ENCODE assay signal across 26 cellular contexts in the genomic region with DNA sequence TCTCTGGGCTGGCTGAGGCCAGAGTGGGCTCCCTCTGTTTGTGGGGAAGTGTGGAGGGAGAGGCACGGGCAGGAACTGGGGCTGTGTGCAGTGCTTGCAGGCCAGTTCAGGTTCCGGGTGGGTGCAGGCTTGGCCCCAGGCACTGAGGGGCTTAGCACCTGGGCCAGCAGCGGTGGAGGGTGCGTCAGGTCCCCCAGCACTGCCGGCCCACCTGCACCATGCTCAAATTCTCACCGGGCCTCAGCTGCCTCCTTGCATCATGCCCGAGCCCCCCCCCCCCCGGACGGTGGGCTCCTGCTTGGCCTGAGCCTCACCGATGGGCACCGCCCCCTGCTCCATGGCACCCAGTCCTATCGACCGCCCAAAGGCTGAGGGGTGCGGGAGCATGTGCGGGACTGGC.
"Had no signal": no experiment of that assay in that cellular context is flagged by ENCODE, and none has a peak within 500 bp of the region (broad histone marks: within the 10 kb centered on the region; RNA-seq: fewer than 3 reads in every experiment).

No MANE protein-coding gene starts in this region.

- H3K27me3 ChIP-seq: testis, thyroid gland, upper lobe of left lung, upper lobe of right lung, vagina had no signal

- H3K9me3 ChIP-seq: stomach, suprapubic skin, testis, thoracic aorta, thyroid gland, tibial artery, tibial nerve, transverse colon, upper lobe of left lung, upper lobe of right lung, uterus, vagina had no signal

- H3K27ac ChIP-seq: stomach, suprapubic skin, testis, thoracic aorta, thyroid gland, tibial artery, tibial nerve, transverse colon, upper lobe of left lung, upper lobe of right lung, uterus, vagina had no signal

- H3K4me1 ChIP-seq: stomach, testis, thyroid gland, tibial artery, tibial nerve, transverse colon, upper lobe of left lung, upper lobe of right lung, uterus, vagina had no signal

- H3K4me3 ChIP-seq: stomach, suprapubic skin, testis, thoracic aorta, thyroid gland, tibial artery, tibial nerve, transverse colon, upper lobe of left lung, upper lobe of right lung, uterus, vagina had no signal

- ATAC-seq: stimulated activated effector memory CD8-positive, alpha-beta T cell treated with anti-CD3 and anti-CD28 coated beads, Interleukin-12 subunit alpha, Interleukin-12 subunit beta, amount 100 ng/mL, for 72 hours; stimulated activated memory B cell treated with anti-CD40 and anti-IgM and Interleukin-4, amounts not matched to agents 10 μg/mL and 1 μg/mL and 100 μg/mL, for 72 hours; stimulated activated naive B cell treated with anti-CD40 and anti-IgM and Interleukin-4, amounts not matched to agents 10 μg/mL and 1 μg/mL and 100 μg/mL, for 72 hours; stimulated activated naive CD8-positive, alpha-beta T cell treated with anti-CD3 and anti-CD28 coated beads, Interleukin-15, amount 100 ng/mL, for 72 hours; stimulated activated naive CD8-positive, alpha-beta T cell treated with anti-CD3 and anti-CD28 coated beads, Interleukin-15, Interleukin-2, amounts not matched to agents 100 U/mL and 50 U/mL, for 24 hours; upper lobe of right lung had no signal

- H3K36me3 ChIP-seq: stomach, suprapubic skin, thoracic aorta, thyroid gland, tibial artery, tibial nerve, transverse colon, upper lobe of left lung, upper lobe of right lung, uterus, vagina had no signal

- DNase-seq: stimulated activated CD4-positive, alpha-beta T cell treated with anti-CD3 and anti-CD28 coated beads, Interleukin-2, amount 100 ng/mL, for 48 hours; stimulated activated CD4-positive, alpha-beta T cell treated with anti-CD3 and anti-CD28 coated beads, Interleukin-4, amount 100 ng/mL, for 1 hour; stimulated activated CD4-positive, alpha-beta T cell treated with anti-CD3 and anti-CD28 coated beads, Interleukin-4, amount 100 ng/mL, for 24 hours; stimulated activated CD4-positive, alpha-beta T cell treated with anti-CD3 and anti-CD28 coated beads, Interleukin-4, amount 100 ng/mL, for 4 hours; stimulated activated CD8-positive, alpha-beta memory T cell treated with anti-CD3 and anti-CD28 coated beads, Interleukin-4, amount 100 ng/mL, for 48 hours; stimulated activated naive B cell treated with anti-CD40 and anti-IgM and Interleukin-4, amounts not matched to agents 10 μg/mL and 1 μg/mL and 100 μg/mL, for 72 hours; stimulated activated naive CD4-positive, alpha-beta T cell; stimulated activated naive CD4-positive, alpha-beta T cell treated with Interleukin-2 at 50 U/mL for 16 hours; stimulated activated naive CD8-positive, alpha-beta T cell treated with anti-CD3 and anti-CD28 coated beads, Interleukin-15, amount 100 ng/mL, for 72 hours; stimulated activated naive CD8-positive, alpha-beta T cell treated with anti-CD3 and anti-CD28 coated beads, Interleukin-15, Interleukin-2, amounts not matched to agents 100 U/mL and 50 U/mL, for 24 hours; stomach; substantia nigra; testis; thyroid gland; tibial artery; transverse colon; trophoblast cell; upper lobe of right lung; uterus had no signal
